Comparison of ENCODE assay signal across 8 cellular contexts in genomic region chr1:228457396-228458176, GRCh38. TPM values are rescaled to one million over a fixed set of nuclear protein-coding genes. Genes with fewer than 3 reads are reported as not detected.
A peak's percentile ranks its signal among the peaks of the same experiment; 100 is the strongest.
DNase-seq lines count a peak whose midpoint lies in the region; ATAC-seq and TF ChIP-seq lines count a peak whose summit lies in the region.

No MANE protein-coding gene starts in this region.

- TF ChIP-seq CTCF in cardiac muscle cell (IDR thresholded peaks at IDR 0.05; ENCODE audit: low read depth, low read length) (peak; percentile 26), parathyroid adenoma (IDR thresholded peaks at IDR 0.05) (no peak), tibial nerve (IDR thresholded peaks at IDR 0.05) (peak in 4 of 5 experiments; percentile 9 to 69 (median 44))

- no peak overlapping the region for H2AFZ ChIP-seq in parathyroid adenoma

- H3K27me3 Mint-ChIP-seq in activated naive CD8-positive, alpha-beta T cell treated with anti-CD3 and anti-CD28 coated beads, Interleukin-2, amount 10 ng/mL, durations not matched to agents 7 days and 5 days, result no peaks in the 10 kb centered on the region

- peak; percentile 70 to 99 for TF ChIP-seq EP300 in tibial nerve (IDR thresholded peaks at IDR 0.05)

- peaks cover 14% of the 10 kb centered on the region for H3K4me1 ChIP-seq in HAP-1
- peaks cover 14% of the 10 kb centered on the region for H3K4me1 ChIP-seq in cardiac muscle cell (ENCODE audit: low read depth)
- H3K4me1 ChIP-seq in parathyroid adenoma, result no peaks in the 10 kb centered on the region
- peaks cover 0 to 29% (median 16%) of the 10 kb centered on the region in 4 donors for H3K4me1 ChIP-seq in tibial nerve

- H3K4me3 Mint-ChIP-seq in activated naive CD8-positive, alpha-beta T cell treated with anti-CD3 and anti-CD28 coated beads, Interleukin-2, amount 10 ng/mL, durations not matched to agents 7 days and 5 days, result peak overlapping the region; percentile 98

- H3K9me3 ChIP-seq in HAP-1 (no peaks in the 10 kb centered on the region), cardiac muscle cell (ENCODE audit: low read depth) (no peaks in the 10 kb centered on the region), parathyroid adenoma (ENCODE audit: control insufficient read depth, low read length) (no peaks in the 10 kb centered on the region), tibial nerve (no peaks in the 10 kb centered on the region)

- H3K4me3 ChIP-seq in HAP-1 (peak overlapping the region; percentile 81), cardiac muscle cell (peak overlapping the region; percentile 54), parathyroid adenoma (ENCODE audit: low read depth, low read length) (peak overlapping the region; percentile 87), tibial nerve (peak overlapping the region; percentile 42 to 70 (median 52))

- peak in 1 of 2 donors; percentile 75 for TF ChIP-seq POLR2A in tibial nerve (IDR thresholded peaks at IDR 0.05)

- in situ Hi-C loops in HAP-1 (cut with MboI; ENCODE audit: low sequenced_read_pairs), result loop anchor here (10.0 kb wide), 1 partner anchor 323 kb away; no protein-coding TSS in a partner anchor

- H3K79me2 ChIP-seq in parathyroid adenoma, result no peaks in the 10 kb centered on the region

- H3K9ac ChIP-seq in parathyroid adenoma, result no peak overlapping the region

- peaks cover 43% of the 10 kb centered on the region for H3K4me1 Mint-ChIP-seq in activated naive CD8-positive, alpha-beta T cell treated with anti-CD3 and anti-CD28 coated beads, Interleukin-2, amount 10 ng/mL, durations not matched to agents 7 days and 5 days

- H3K36me3 Mint-ChIP-seq in activated naive CD8-positive, alpha-beta T cell treated with anti-CD3 and anti-CD28 coated beads, Interleukin-2, amount 10 ng/mL, durations not matched to agents 7 days and 5 days, result peaks cover 14% of the 10 kb centered on the region

- ATAC-seq in SK-N-SH treated with all-trans-retinoic acid at 6 μM for 48 hours, result peak; percentile 90
- peak; percentile 85 for ATAC-seq in activated naive CD8-positive, alpha-beta T cell treated with anti-CD3 and anti-CD28 coated beads, Interleukin-2, amount 10 ng/mL, durations not matched to agents 7 days and 5 days (ENCODE audit: low read depth)

- peak overlapping the region; percentile 88 for H3K27ac ChIP-seq in cardiac muscle cell
- no peak overlapping the region for H3K27ac ChIP-seq in parathyroid adenoma
- H3K27ac ChIP-seq in tibial nerve, result peak overlapping the region; percentile 56 to 92 (median 84)

- POLR2A ChIA-PET in activated naive CD8-positive, alpha-beta T cell treated with anti-CD3 and anti-CD28 coated beads, Interleukin-2, amount 10 ng/mL, durations not matched to agents 7 days and 5 days (lab: Charles Lee), result interaction anchor here (0.7 to 6.9 kb wide), 26 partner anchors 9 to 884 kb away, joined by 3 to 107 read pairs (median 6); partner anchors contain the start of genes ARF1, GUK1, RNF187 and TRIM11

- H3K27me3 ChIP-seq in HAP-1 (ENCODE audit: low read depth) (no peaks in the 10 kb centered on the region), cardiac muscle cell (peaks cover 19% of the 10 kb centered on the region), parathyroid adenoma (ENCODE audit: control insufficient read depth, insufficient read depth, low read length) (no peaks in the 10 kb centered on the region), tibial nerve (peaks cover 0 to 28% of the 10 kb centered on the region in 2 donors)

- H3K27ac Mint-ChIP-seq in activated naive CD8-positive, alpha-beta T cell treated with anti-CD3 and anti-CD28 coated beads, Interleukin-2, amount 10 ng/mL, durations not matched to agents 7 days and 5 days, result peak overlapping the region; percentile 98

- H3K36me3 ChIP-seq in HAP-1 (replicated peaks) (no peaks in the 10 kb centered on the region; the same call in 1 of the 2 replicates), cardiac muscle cell (no peaks in the 10 kb centered on the region), parathyroid adenoma (ENCODE audit: control insufficient read depth, insufficient read depth, low read length) (no peaks in the 10 kb centered on the region), tibial nerve (no peaks in the 10 kb centered on the region)

- peak overlapping the region; percentile 95 for H3K4me2 ChIP-seq in parathyroid adenoma (ENCODE audit: low read length)

- DNase-seq in GM03348 (ENCODE audit: low spot score) (peak; percentile 97), HAP-1 (ENCODE audit: low spot score in 2 of 2) (peak; percentile 91 to 97), MV-4-11 (lab: John Stamatoyannopoulos, UW) (peak; percentile 99), cardiac muscle cell (ENCODE audit: low read depth in 1 of 2, low spot score in 1 of 2) (peak; percentile 98 to 99), tibial nerve (ENCODE audit: low spot score in 2 of 2) (peak; percentile 75 to 91)
- peak; percentile 87 for DNase-seq in activated naive CD8-positive, alpha-beta T cell treated with anti-CD3 and anti-CD28 coated beads, Interleukin-2, amount 10 ng/mL, durations not matched to agents 7 days and 5 days

- WGBS in tibial nerve, 2 donors, result 1% methylated on average over 43 to 59 of the region's 74 CpGs

- no peaks in the 10 kb centered on the region for H3K9me3 Mint-ChIP-seq in activated naive CD8-positive, alpha-beta T cell treated with anti-CD3 and anti-CD28 coated beads, Interleukin-2, amount 10 ng/mL, durations not matched to agents 7 days and 5 days

TF ChIP-seq in SK-N-SH treated with all-trans-retinoic acid at 6 μM for 48 hours, 23 proteins besides CTCF, POLR2A, EP300 and RAD21:
- peak; percentile 21; the same call in 1 of the 2 replicates for TF ChIP-seq TOX (CRISPR knock-in tag; IDR thresholded peaks at IDR 0.05; ENCODE audit: borderline replicate concordance)
- TF ChIP-seq OSR1 (CRISPR knock-in tag; IDR thresholded peaks at IDR 0.05), result no peak
- TF ChIP-seq GLIS3 (CRISPR knock-in tag; IDR thresholded peaks at IDR 0.05), result no peak
- TF ChIP-seq POU6F1 (CRISPR knock-in tag; IDR thresholded peaks at IDR 0.05; ENCODE audit: borderline replicate concordance, low read depth), result peak; percentile 13; the same call in 1 of the 2 replicates

RNA-seq across cellular contexts. Expression of gene RNF187, which starts 29.6 kb away (rescaled TPM):
- total RNA-seq in activated naive CD8-positive, alpha-beta T cell treated with anti-CD3 and anti-CD28 coated beads, Interleukin-2, amount 10 ng/mL, durations not matched to agents 7 days and 5 days, result 100 to 1,000 TPM; 128 to 143 TPM
- total RNA-seq in cardiac muscle cell (86.5 and 119 TPM in 2 replicates), tibial nerve (10 to 100 TPM; 38.1 to 89.0 (median 56.9) TPM)
- 160 and 213 TPM in 2 replicates for polyA plus RNA-seq in cardiac muscle cell

RNA-seq across cellular contexts. Expression of gene TRIM17, which starts 40.9 kb away (rescaled TPM):
- 1 to 10 TPM; 3.4 to 4.3 TPM for total RNA-seq in activated naive CD8-positive, alpha-beta T cell treated with anti-CD3 and anti-CD28 coated beads, Interleukin-2, amount 10 ng/mL, durations not matched to agents 7 days and 5 days
- total RNA-seq in cardiac muscle cell, result 6.7 and 17.9 TPM in 2 replicates
- polyA plus RNA-seq in cardiac muscle cell, result 11.8 and 15.0 TPM in 2 replicates
- total RNA-seq in tibial nerve, result 1 to 10 TPM in 2 of 4 donors, under 1 TPM in 1, not detected in 1; 0.63 to 4.2 (median 1.4) TPM

RNA-seq across cellular contexts. Expression of gene TRIM11, which starts 51.0 kb away (rescaled TPM):
- 10 to 100 TPM; 66.6 to 73.2 TPM for total RNA-seq in activated naive CD8-positive, alpha-beta T cell treated with anti-CD3 and anti-CD28 coated beads, Interleukin-2, amount 10 ng/mL, durations not matched to agents 7 days and 5 days
- total RNA-seq in cardiac muscle cell (32.4 and 43.2 TPM in 2 replicates), tibial nerve (10 to 100 TPM; 19.9 to 32.8 (median 23.9) TPM)
- 16.4 and 18.5 TPM in 2 replicates for polyA plus RNA-seq in cardiac muscle cell
